1 cellular context compared by ENCODE assay signal in the genomic region with DNA sequence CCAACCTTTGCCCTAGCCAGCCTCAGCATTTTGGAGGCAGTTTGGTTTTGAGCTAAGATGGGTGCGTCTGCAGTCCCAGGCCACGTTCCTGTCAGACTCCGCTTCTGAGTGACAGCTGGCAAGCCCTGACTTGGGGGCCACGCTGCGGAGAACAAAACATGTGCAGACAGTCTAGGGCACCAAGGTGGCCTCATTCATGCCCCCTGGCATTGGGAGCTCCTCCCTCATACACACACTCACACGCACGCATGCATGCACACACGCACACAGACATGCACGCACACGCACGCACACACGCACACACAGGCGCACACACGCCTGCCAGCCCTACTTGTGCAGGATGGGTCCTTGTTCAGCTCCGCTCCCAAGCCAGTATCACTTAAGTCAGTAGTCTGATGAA.
TF ChIP-seq lines count a peak whose summit lies in the region.

No MANE protein-coding gene starts in this region.

TF ChIP-seq in GM23338, 12 proteins besides CTCF, POLR2A, EP300 and RAD21 (continued from another document):
- no peak for TF ChIP-seq REST (IDR thresholded peaks at IDR 0.05; ENCODE audit: unreplicated experiment)
- TF ChIP-seq CREB1 (CRISPR knock-in tag; IDR thresholded peaks at IDR 0.05; ENCODE audit: low read depth), result no peak
- TF ChIP-seq EZH2 (IDR thresholded peaks at IDR 0.05; ENCODE audit: low read depth, unreplicated experiment), result no peak
- TF ChIP-seq, protein P1, sequence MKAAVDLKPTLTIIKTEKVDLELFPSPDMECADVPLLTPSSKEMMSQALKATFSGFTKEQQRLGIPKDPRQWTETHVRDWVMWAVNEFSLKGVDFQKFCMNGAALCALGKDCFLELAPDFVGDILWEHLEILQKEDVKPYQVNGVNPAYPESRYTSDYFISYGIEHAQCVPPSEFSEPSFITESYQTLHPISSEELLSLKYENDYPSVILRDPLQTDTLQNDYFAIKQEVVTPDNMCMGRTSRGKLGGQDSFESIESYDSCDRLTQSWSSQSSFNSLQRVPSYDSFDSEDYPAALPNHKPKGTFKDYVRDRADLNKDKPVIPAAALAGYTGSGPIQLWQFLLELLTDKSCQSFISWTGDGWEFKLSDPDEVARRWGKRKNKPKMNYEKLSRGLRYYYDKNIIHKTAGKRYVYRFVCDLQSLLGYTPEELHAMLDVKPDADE (IDR thresholded peaks at IDR 0.05), result no peak
- TF ChIP-seq POLR2AphosphoS5 (IDR thresholded peaks at IDR 0.05; ENCODE audit: low read depth), result no peak
- no peak for TF ChIP-seq ZNF114 (CRISPR knock-in tag; IDR thresholded peaks at IDR 0.05)
- no peak for TF ChIP-seq NANOG (IDR thresholded peaks at IDR 0.05; ENCODE audit: borderline replicate concordance)
- no peak for TF ChIP-seq ZNF331 (CRISPR knock-in tag; IDR thresholded peaks at IDR 0.05; ENCODE audit: low read depth)
- TF ChIP-seq STAT1 (IDR thresholded peaks at IDR 0.05; ENCODE audit: unreplicated experiment), result no peak
